In the genomic region with DNA sequence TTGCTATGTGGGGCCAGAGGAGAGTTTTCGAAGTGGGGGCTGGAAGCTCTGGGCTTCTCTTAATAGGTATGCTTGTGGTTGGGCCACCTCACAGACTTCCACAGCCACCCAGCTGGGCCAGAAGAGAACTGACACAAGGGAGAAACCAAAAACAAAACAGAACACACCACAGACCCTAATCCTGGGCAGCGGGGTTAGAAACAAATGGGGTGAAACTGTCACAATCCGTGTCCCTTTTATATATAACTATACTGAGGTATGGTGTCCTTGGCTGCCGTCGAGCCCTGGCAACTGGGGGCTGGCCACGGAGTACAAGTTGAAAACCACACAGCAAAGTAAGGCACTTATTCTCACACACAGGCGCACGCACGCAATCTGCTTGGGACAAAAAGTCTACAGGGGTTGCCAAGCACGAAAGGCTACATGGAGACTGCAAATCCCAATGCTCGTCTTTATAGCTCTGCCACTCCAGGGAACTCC, we compare ENCODE assay signal across 1 cellular context.
TF ChIP-seq lines count a peak whose summit lies in the region.

No MANE protein-coding gene starts in this region.

TF ChIP-seq in GM12878, 131 proteins besides CTCF, POLR2A, EP300 and RAD21 (continued from another document and continues in another):
- TF ChIP-seq, protein P1, sequence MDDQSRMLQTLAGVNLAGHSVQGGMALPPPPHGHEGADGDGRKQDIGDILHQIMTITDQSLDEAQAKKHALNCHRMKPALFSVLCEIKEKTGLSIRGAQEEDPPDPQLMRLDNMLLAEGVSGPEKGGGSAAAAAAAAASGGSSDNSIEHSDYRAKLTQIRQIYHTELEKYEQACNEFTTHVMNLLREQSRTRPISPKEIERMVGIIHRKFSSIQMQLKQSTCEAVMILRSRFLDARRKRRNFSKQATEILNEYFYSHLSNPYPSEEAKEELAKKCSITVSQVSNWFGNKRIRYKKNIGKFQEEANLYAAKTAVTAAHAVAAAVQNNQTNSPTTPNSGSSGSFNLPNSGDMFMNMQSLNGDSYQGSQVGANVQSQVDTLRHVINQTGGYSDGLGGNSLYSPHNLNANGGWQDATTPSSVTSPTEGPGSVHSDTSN (IDR thresholded peaks at IDR 0.05; ENCODE audit: insufficient replicate concordance, low read depth, low read length), result no peak
- TF ChIP-seq YY1 (IDR thresholded peaks at IDR 0.05; ENCODE audit: low read depth, low read length) (no peak), TBL1XR1 (IDR thresholded peaks at IDR 0.05; ENCODE audit: low read depth, low read length) (peak; percentile 67; the same call in 1 of the 2 replicates), SRF (IDR thresholded peaks at IDR 0.05; ENCODE audit: low read depth in 2 of 2, low read length in 2 of 2) (no peak), GATAD2B (conservative IDR thresholded peaks at IDR 0.05; ENCODE audit: low read depth) (peak; percentile 2; the same call in 1 of the 2 replicates), SREBF1 (IDR thresholded peaks at IDR 0.05; ENCODE audit: low read length) (no peak), MEF2A (IDR thresholded peaks at IDR 0.05; ENCODE audit: insufficient read depth, low read depth, low read length) (peak; percentile 40; the same call in 1 of the 2 replicates), IRF4 (IDR thresholded peaks at IDR 0.05; ENCODE audit: low read depth, low read length) (0 out of 2 replicates have a peak, but pooled peaks have one; percentile 44), MTA3 (IDR thresholded peaks at IDR 0.05; ENCODE audit: borderline replicate concordance, low read length) (no peak), JUND (IDR thresholded peaks at IDR 0.05; ENCODE audit: low read depth, low read length) (no peak), MTA2 (IDR thresholded peaks at IDR 0.05; ENCODE audit: low read depth) (peak; percentile 42; the same call in 1 of the 2 replicates), TCF7 (IDR thresholded peaks at IDR 0.05; ENCODE audit: borderline replicate concordance) (no peak), ZNF24 (IDR thresholded peaks at IDR 0.05) (no peak), STAT1 (conservative IDR thresholded peaks at IDR 0.05) (no peak), POLR2AphosphoS5 (IDR thresholded peaks at IDR 0.05; ENCODE audit: low read length) (no peak), SIX5 (IDR thresholded peaks at IDR 0.05; ENCODE audit: low read depth, low read length, severe bottlenecking) (no peak), TAF1 (IDR thresholded peaks at IDR 0.05; ENCODE audit: borderline replicate concordance, low read depth, low read length) (peak; percentile 37; the same call in 1 of the 2 replicates), RAD51 (IDR thresholded peaks at IDR 0.05) (no peak), TCF3 (IDR thresholded peaks at IDR 0.05; ENCODE audit: borderline replicate concordance, insufficient read depth, low read depth, low read length) (no peak), PAX8 (IDR thresholded peaks at IDR 0.05) (no peak), ZNF207 (IDR thresholded peaks at IDR 0.05; ENCODE audit: borderline replicate concordance) (no peak), NR2F1 (conservative IDR thresholded peaks at IDR 0.05) (0 out of 2 replicates have a peak, but pooled peaks have one; percentile 13), CHD2 (IDR thresholded peaks at IDR 0.05; ENCODE audit: borderline replicate concordance, low read depth, low read length) (peak; percentile 31; the same call in 1 of the 2 replicates), ETV6 (conservative IDR thresholded peaks at IDR 0.05 in 1 of 2, IDR thresholded peaks at IDR 0.05 in 1 of 2; ENCODE audit: borderline replicate concordance in 1 of 2, low read depth in 1 of 2) (no peak; a peak in 1 of 4 replicates), SPI1 (IDR thresholded peaks at IDR 0.05; ENCODE audit: borderline replicate concordance, insufficient read depth, low read depth, low read length) (peak; percentile 55; the same call in 1 of the 2 replicates), TCF12 (IDR thresholded peaks at IDR 0.05; ENCODE audit: low read depth, low read length) (peak; percentile 78), MYC (IDR thresholded peaks at IDR 0.05; ENCODE audit: insufficient read depth, insufficient read length, insufficient replicate concordance, low read length, severe bottlenecking) (no peak), BMI1 (IDR thresholded peaks at IDR 0.05; ENCODE audit: borderline replicate concordance) (no peak), LARP7 (IDR thresholded peaks at IDR 0.05) (no peak), YBX1 (IDR thresholded peaks at IDR 0.05) (no peak), MXI1 (IDR thresholded peaks at IDR 0.05; ENCODE audit: low read depth, low read length) (no peak)
- TF ChIP-seq, protein P2, sequence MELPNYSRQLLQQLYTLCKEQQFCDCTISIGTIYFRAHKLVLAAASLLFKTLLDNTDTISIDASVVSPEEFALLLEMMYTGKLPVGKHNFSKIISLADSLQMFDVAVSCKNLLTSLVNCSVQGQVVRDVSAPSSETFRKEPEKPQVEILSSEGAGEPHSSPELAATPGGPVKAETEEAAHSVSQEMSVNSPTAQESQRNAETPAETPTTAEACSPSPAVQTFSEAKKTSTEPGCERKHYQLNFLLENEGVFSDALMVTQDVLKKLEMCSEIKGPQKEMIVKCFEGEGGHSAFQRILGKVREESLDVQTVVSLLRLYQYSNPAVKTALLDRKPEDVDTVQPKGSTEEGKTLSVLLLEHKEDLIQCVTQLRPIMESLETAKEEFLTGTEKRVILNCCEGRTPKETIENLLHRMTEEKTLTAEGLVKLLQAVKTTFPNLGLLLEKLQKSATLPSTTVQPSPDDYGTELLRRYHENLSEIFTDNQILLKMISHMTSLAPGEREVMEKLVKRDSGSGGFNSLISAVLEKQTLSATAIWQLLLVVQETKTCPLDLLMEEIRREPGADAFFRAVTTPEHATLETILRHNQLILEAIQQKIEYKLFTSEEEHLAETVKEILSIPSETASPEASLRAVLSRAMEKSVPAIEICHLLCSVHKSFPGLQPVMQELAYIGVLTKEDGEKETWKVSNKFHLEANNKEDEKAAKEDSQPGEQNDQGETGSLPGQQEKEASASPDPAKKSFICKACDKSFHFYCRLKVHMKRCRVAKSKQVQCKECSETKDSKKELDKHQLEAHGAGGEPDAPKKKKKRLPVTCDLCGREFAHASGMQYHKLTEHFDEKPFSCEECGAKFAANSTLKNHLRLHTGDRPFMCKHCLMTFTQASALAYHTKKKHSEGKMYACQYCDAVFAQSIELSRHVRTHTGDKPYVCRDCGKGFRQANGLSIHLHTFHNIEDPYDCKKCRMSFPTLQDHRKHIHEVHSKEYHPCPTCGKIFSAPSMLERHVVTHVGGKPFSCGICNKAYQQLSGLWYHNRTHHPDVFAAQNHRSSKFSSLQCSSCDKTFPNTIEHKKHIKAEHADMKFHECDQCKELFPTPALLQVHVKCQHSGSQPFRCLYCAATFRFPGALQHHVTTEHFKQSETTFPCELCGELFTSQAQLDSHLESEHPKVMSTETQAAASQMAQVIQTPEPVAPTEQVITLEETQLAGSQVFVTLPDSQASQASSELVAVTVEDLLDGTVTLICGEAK (IDR thresholded peaks at IDR 0.05; ENCODE audit: borderline replicate concordance), result no peak
- TF ChIP-seq, protein P3, sequence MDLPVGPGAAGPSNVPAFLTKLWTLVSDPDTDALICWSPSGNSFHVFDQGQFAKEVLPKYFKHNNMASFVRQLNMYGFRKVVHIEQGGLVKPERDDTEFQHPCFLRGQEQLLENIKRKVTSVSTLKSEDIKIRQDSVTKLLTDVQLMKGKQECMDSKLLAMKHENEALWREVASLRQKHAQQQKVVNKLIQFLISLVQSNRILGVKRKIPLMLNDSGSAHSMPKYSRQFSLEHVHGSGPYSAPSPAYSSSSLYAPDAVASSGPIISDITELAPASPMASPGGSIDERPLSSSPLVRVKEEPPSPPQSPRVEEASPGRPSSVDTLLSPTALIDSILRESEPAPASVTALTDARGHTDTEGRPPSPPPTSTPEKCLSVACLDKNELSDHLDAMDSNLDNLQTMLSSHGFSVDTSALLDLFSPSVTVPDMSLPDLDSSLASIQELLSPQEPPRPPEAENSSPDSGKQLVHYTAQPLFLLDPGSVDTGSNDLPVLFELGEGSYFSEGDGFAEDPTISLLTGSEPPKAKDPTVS (IDR thresholded peaks at IDR 0.05; ENCODE audit: low read depth, low read length), result no peak
- TF ChIP-seq, protein P4, sequence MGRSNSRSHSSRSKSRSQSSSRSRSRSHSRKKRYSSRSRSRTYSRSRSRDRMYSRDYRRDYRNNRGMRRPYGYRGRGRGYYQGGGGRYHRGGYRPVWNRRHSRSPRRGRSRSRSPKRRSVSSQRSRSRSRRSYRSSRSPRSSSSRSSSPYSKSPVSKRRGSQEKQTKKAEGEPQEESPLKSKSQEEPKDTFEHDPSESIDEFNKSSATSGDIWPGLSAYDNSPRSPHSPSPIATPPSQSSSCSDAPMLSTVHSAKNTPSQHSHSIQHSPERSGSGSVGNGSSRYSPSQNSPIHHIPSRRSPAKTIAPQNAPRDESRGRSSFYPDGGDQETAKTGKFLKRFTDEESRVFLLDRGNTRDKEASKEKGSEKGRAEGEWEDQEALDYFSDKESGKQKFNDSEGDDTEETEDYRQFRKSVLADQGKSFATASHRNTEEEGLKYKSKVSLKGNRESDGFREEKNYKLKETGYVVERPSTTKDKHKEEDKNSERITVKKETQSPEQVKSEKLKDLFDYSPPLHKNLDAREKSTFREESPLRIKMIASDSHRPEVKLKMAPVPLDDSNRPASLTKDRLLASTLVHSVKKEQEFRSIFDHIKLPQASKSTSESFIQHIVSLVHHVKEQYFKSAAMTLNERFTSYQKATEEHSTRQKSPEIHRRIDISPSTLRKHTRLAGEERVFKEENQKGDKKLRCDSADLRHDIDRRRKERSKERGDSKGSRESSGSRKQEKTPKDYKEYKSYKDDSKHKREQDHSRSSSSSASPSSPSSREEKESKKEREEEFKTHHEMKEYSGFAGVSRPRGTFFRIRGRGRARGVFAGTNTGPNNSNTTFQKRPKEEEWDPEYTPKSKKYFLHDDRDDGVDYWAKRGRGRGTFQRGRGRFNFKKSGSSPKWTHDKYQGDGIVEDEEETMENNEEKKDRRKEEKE (IDR thresholded peaks at IDR 0.05), result no peak
- TF ChIP-seq, protein P5, sequence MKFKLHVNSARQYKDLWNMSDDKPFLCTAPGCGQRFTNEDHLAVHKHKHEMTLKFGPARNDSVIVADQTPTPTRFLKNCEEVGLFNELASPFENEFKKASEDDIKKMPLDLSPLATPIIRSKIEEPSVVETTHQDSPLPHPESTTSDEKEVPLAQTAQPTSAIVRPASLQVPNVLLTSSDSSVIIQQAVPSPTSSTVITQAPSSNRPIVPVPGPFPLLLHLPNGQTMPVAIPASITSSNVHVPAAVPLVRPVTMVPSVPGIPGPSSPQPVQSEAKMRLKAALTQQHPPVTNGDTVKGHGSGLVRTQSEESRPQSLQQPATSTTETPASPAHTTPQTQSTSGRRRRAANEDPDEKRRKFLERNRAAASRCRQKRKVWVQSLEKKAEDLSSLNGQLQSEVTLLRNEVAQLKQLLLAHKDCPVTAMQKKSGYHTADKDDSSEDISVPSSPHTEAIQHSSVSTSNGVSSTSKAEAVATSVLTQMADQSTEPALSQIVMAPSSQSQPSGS (IDR thresholded peaks at IDR 0.05; ENCODE audit: low read length), result no peak
- TF ChIP-seq, protein P6, sequence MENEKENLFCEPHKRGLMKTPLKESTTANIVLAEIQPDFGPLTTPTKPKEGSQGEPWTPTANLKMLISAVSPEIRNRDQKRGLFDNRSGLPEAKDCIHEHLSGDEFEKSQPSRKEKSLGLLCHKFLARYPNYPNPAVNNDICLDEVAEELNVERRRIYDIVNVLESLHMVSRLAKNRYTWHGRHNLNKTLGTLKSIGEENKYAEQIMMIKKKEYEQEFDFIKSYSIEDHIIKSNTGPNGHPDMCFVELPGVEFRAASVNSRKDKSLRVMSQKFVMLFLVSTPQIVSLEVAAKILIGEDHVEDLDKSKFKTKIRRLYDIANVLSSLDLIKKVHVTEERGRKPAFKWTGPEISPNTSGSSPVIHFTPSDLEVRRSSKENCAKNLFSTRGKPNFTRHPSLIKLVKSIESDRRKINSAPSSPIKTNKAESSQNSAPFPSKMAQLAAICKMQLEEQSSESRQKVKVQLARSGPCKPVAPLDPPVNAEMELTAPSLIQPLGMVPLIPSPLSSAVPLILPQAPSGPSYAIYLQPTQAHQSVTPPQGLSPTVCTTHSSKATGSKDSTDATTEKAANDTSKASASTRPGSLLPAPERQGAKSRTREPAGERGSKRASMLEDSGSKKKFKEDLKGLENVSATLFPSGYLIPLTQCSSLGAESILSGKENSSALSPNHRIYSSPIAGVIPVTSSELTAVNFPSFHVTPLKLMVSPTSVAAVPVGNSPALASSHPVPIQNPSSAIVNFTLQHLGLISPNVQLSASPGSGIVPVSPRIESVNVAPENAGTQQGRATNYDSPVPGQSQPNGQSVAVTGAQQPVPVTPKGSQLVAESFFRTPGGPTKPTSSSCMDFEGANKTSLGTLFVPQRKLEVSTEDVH (IDR thresholded peaks at IDR 0.05; ENCODE audit: low read depth, partially characterized antibody), result no peak
- TF ChIP-seq, protein P7, sequence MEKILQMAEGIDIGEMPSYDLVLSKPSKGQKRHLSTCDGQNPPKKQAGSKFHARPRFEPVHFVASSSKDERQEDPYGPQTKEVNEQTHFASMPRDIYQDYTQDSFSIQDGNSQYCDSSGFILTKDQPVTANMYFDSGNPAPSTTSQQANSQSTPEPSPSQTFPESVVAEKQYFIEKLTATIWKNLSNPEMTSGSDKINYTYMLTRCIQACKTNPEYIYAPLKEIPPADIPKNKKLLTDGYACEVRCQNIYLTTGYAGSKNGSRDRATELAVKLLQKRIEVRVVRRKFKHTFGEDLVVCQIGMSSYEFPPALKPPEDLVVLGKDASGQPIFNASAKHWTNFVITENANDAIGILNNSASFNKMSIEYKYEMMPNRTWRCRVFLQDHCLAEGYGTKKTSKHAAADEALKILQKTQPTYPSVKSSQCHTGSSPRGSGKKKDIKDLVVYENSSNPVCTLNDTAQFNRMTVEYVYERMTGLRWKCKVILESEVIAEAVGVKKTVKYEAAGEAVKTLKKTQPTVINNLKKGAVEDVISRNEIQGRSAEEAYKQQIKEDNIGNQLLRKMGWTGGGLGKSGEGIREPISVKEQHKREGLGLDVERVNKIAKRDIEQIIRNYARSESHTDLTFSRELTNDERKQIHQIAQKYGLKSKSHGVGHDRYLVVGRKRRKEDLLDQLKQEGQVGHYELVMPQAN (conservative IDR thresholded peaks at IDR 0.05), result no peak
- TF ChIP-seq, protein P8, sequence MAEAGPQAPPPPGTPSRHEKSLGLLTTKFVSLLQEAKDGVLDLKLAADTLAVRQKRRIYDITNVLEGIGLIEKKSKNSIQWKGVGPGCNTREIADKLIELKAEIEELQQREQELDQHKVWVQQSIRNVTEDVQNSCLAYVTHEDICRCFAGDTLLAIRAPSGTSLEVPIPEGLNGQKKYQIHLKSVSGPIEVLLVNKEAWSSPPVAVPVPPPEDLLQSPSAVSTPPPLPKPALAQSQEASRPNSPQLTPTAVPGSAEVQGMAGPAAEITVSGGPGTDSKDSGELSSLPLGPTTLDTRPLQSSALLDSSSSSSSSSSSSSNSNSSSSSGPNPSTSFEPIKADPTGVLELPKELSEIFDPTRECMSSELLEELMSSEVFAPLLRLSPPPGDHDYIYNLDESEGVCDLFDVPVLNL (IDR thresholded peaks at IDR 0.05; ENCODE audit: low read depth, low read length), result no peak
- TF ChIP-seq, protein P9, sequence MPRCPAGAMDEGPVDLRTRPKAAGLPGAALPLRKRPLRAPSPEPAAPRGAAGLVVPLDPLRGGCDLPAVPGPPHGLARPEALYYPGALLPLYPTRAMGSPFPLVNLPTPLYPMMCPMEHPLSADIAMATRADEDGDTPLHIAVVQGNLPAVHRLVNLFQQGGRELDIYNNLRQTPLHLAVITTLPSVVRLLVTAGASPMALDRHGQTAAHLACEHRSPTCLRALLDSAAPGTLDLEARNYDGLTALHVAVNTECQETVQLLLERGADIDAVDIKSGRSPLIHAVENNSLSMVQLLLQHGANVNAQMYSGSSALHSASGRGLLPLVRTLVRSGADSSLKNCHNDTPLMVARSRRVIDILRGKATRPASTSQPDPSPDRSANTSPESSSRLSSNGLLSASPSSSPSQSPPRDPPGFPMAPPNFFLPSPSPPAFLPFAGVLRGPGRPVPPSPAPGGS (IDR thresholded peaks at IDR 0.05; ENCODE audit: borderline replicate concordance, insufficient read depth, low read depth, low read length, poor library complexity, severe bottlenecking), result peak; percentile 17
